12 cellular contexts compared by ENCODE assay signal in genomic region chr14:61498303-61498702, GRCh38.
DNase-seq lines count a peak whose midpoint lies in the region; ATAC-seq lines count a peak whose summit lies in the region.
"Had no signal": no experiment of that assay in that cellular context is flagged by ENCODE, and none has a peak within 500 bp of the region (broad histone marks: within the 10 kb centered on the region; RNA-seq: fewer than 3 reads in every experiment).

No MANE protein-coding gene starts in this region.

- H3K36me3 Mint-ChIP-seq in activated CD4-positive, alpha-beta T cell treated with anti-CD3 and anti-CD28 coated beads for 36 hours (ENCODE audit: low read depth): peaks cover 61% of the 10 kb centered on the region
- peaks cover 81% of the 10 kb centered on the region for H3K36me3 Mint-ChIP-seq in activated CD8-positive, alpha-beta T cell treated with anti-CD3 and anti-CD28 coated beads, Interleukin-2, amount 10 ng/mL, durations not matched to agents 7 days and 5 days (ENCODE audit: low read depth)
- peaks cover 51% of the 10 kb centered on the region for H3K36me3 Mint-ChIP-seq in stimulated activated effector memory CD8-positive, alpha-beta T cell treated with anti-CD3 and anti-CD28 coated beads, Interleukin-12 subunit alpha, Interleukin-12 subunit beta, amount 100 ng/mL, for 72 hours

- no peaks in the 10 kb centered on the region for H3K27me3 Mint-ChIP-seq in activated CD4-positive, alpha-beta T cell treated with anti-CD3 and anti-CD28 coated beads for 36 hours
- H3K27me3 Mint-ChIP-seq in activated CD8-positive, alpha-beta T cell treated with anti-CD3 and anti-CD28 coated beads, Interleukin-2, amount 10 ng/mL, durations not matched to agents 7 days and 5 days (ENCODE audit: low read depth): no peaks in the 10 kb centered on the region

- CTCF ChIA-PET in activated CD4-positive, alpha-beta T cell treated with anti-CD3 and anti-CD28 coated beads for 36 hours (lab: Charles Lee): interaction anchor here (0.7 to 2.5 kb wide), 2 partner anchors 8 to 176 kb away, joined by 3 to 6 read pairs; no protein-coding TSS in a partner anchor
- CTCF ChIA-PET in activated CD8-positive, alpha-beta T cell treated with anti-CD3 and anti-CD28 coated beads, Interleukin-2, amount 10 ng/mL, durations not matched to agents 7 days and 5 days (lab: Charles Lee): interaction anchor here (10.2 kb wide), 1 partner anchor 25 kb away, joined by 88 read pairs; no protein-coding TSS in a partner anchor

- ATAC-seq in activated CD4-positive, alpha-beta T cell treated with anti-CD3 and anti-CD28 coated beads for 36 hours: no peak
- no peak for ATAC-seq in activated CD8-positive, alpha-beta T cell treated with anti-CD3 and anti-CD28 coated beads, Interleukin-2, amount 10 ng/mL, durations not matched to agents 7 days and 5 days
- ATAC-seq in left cardiac atrium: peak; percentile 24 to 44
- no peak for ATAC-seq in stimulated activated effector memory CD8-positive, alpha-beta T cell treated with anti-CD3 and anti-CD28 coated beads, Interleukin-12 subunit alpha, Interleukin-12 subunit beta, amount 100 ng/mL, for 72 hours
- no peak for ATAC-seq in HG02610 (IDR thresholded peaks at IDR 0.05; ENCODE audit: unreplicated experiment)

- POLR2A ChIA-PET in activated CD4-positive, alpha-beta T cell treated with anti-CD3 and anti-CD28 coated beads for 36 hours (lab: Charles Lee): no interaction called here
- POLR2A ChIA-PET in activated CD8-positive, alpha-beta T cell treated with anti-CD3 and anti-CD28 coated beads, Interleukin-2, amount 10 ng/mL, durations not matched to agents 7 days and 5 days (lab: Charles Lee): no interaction called here

- intact Hi-C loops in activated CD4-positive, alpha-beta T cell treated with anti-CD3 and anti-CD28 coated beads for 36 hours (cut with DNase I, micrococcal nuclease): no loop called here
- intact Hi-C loops in left cardiac atrium (cut with DNase I): no loop called here

- no peak overlapping the region for H3K4me3 Mint-ChIP-seq in activated CD4-positive, alpha-beta T cell treated with anti-CD3 and anti-CD28 coated beads for 36 hours
- no peak overlapping the region for H3K4me3 Mint-ChIP-seq in activated CD8-positive, alpha-beta T cell treated with anti-CD3 and anti-CD28 coated beads, Interleukin-2, amount 10 ng/mL, durations not matched to agents 7 days and 5 days
- H3K4me3 Mint-ChIP-seq in stimulated activated effector memory CD8-positive, alpha-beta T cell treated with anti-CD3 and anti-CD28 coated beads, Interleukin-12 subunit alpha, Interleukin-12 subunit beta, amount 100 ng/mL, for 72 hours: no peak overlapping the region

- no peaks in the 10 kb centered on the region for H3K9me3 Mint-ChIP-seq in activated CD4-positive, alpha-beta T cell treated with anti-CD3 and anti-CD28 coated beads for 36 hours (ENCODE audit: low read depth)
- H3K9me3 Mint-ChIP-seq in activated CD8-positive, alpha-beta T cell treated with anti-CD3 and anti-CD28 coated beads, Interleukin-2, amount 10 ng/mL, durations not matched to agents 7 days and 5 days (ENCODE audit: insufficient read depth): no peaks in the 10 kb centered on the region
- H3K9me3 Mint-ChIP-seq in stimulated activated effector memory CD8-positive, alpha-beta T cell treated with anti-CD3 and anti-CD28 coated beads, Interleukin-12 subunit alpha, Interleukin-12 subunit beta, amount 100 ng/mL, for 72 hours: no peaks in the 10 kb centered on the region

- peaks cover 85% of the 10 kb centered on the region for H3K4me1 Mint-ChIP-seq in activated CD4-positive, alpha-beta T cell treated with anti-CD3 and anti-CD28 coated beads for 36 hours
- H3K4me1 Mint-ChIP-seq in activated CD8-positive, alpha-beta T cell treated with anti-CD3 and anti-CD28 coated beads, Interleukin-2, amount 10 ng/mL, durations not matched to agents 7 days and 5 days (ENCODE audit: low read depth): peaks cover 58% of the 10 kb centered on the region
- H3K4me1 Mint-ChIP-seq in stimulated activated effector memory CD8-positive, alpha-beta T cell treated with anti-CD3 and anti-CD28 coated beads, Interleukin-12 subunit alpha, Interleukin-12 subunit beta, amount 100 ng/mL, for 72 hours: peaks cover 72% of the 10 kb centered on the region

- peak overlapping the region; percentile 70 for H3K27ac Mint-ChIP-seq in activated CD4-positive, alpha-beta T cell treated with anti-CD3 and anti-CD28 coated beads for 36 hours
- H3K27ac Mint-ChIP-seq in activated CD8-positive, alpha-beta T cell treated with anti-CD3 and anti-CD28 coated beads, Interleukin-2, amount 10 ng/mL, durations not matched to agents 7 days and 5 days: peak overlapping the region; percentile 26
- H3K27ac Mint-ChIP-seq in stimulated activated effector memory CD8-positive, alpha-beta T cell treated with anti-CD3 and anti-CD28 coated beads, Interleukin-12 subunit alpha, Interleukin-12 subunit beta, amount 100 ng/mL, for 72 hours: peak overlapping the region; percentile 95

- no peak for DNase-seq in activated CD4-positive, alpha-beta T cell treated with anti-CD3 and anti-CD28 coated beads for 36 hours
- DNase-seq in activated CD4-positive, alpha-beta T cell treated with anti-CD3 and anti-CD28 coated beads, Interleukin-2, amount 50 U/mL, for 1 hour: no peak
- DNase-seq in activated CD8-positive, alpha-beta T cell treated with anti-CD3 and anti-CD28 coated beads, Interleukin-2, amount 10 ng/mL, durations not matched to agents 7 days and 5 days: no peak
- DNase-seq in left cardiac atrium (no peak), NAMALWA (ENCODE audit: low spot score) (no peak), C1 segment of cervical spinal cord (lab: John Stamatoyannopoulos, UW) (no peak)
- DNase-seq in stimulated activated effector memory CD8-positive, alpha-beta T cell treated with anti-CD3 and anti-CD28 coated beads, Interleukin-12 subunit alpha, Interleukin-12 subunit beta, amount 100 ng/mL, for 72 hours (ENCODE audit: low spot score in 2 of 2): no peak
- DNase-seq: activated CD4-positive, alpha-beta T cell treated with anti-CD3 and anti-CD28 coated beads for 4 hours; GF-D8; NCI-H1105 treated with DMSO at 0.1 percent for 48 hours; stimulated activated naive CD4-positive, alpha-beta T cell treated with Interleukin-2 at 50 U/mL for 16 hours had no signal

Comparison
In these comparisons a context has a peak if more than half of its experiments do, and no peak if none do; other contexts are left out.
1. ATAC-seq: peak in left cardiac atrium (2 of 2); none in activated CD4-positive, alpha-beta T cell treated with anti-CD3 and anti-CD28 coated beads for 36 hours (single experiment), activated CD8-positive, alpha-beta T cell treated with anti-CD3 and anti-CD28 coated beads, Interleukin-2, amount 10 ng/mL, durations not matched to agents 7 days and 5 days (single experiment), stimulated activated effector memory CD8-positive, alpha-beta T cell treated with anti-CD3 and anti-CD28 coated beads, Interleukin-12 subunit alpha, Interleukin-12 subunit beta, amount 100 ng/mL, for 72 hours (single experiment) and HG02610 (single experiment).
2. H3K27ac Mint-ChIP-seq: peak in every context shown above with its lines; median percentile 95 in stimulated activated effector memory CD8-positive, alpha-beta T cell treated with anti-CD3 and anti-CD28 coated beads, Interleukin-12 subunit alpha, Interleukin-12 subunit beta, amount 100 ng/mL, for 72 hours; 70 in activated CD4-positive, alpha-beta T cell treated with anti-CD3 and anti-CD28 coated beads for 36 hours; 26 in activated CD8-positive, alpha-beta T cell treated with anti-CD3 and anti-CD28 coated beads, Interleukin-2, amount 10 ng/mL, durations not matched to agents 7 days and 5 days.